In genomic region chr2:109208071-109208950, GRCh38 we compare ENCODE assay signal across 1 cellular context.
TF ChIP-seq lines count a peak whose summit lies in the region.

No MANE protein-coding gene starts in this region.

TF ChIP-seq in IMR-90, 13 proteins besides CTCF, POLR2A, EP300 and RAD21 (continued from another document):
- TF ChIP-seq BHLHE40 (IDR thresholded peaks at IDR 0.05; ENCODE audit: low read depth, low read length) (no peak), NFE2L2 (IDR thresholded peaks at IDR 0.05; ENCODE audit: low read depth, low read length) (no peak)
